Comparison of ENCODE assay signal across 22 cellular contexts in genomic region chr3:119796368-119796767, GRCh38. TPM values are rescaled to one million over a fixed set of nuclear protein-coding genes. Genes with fewer than 3 reads are reported as not detected.
"Had no signal": no experiment of that assay in that cellular context is flagged by ENCODE, and none has a peak within 500 bp of the region (broad histone marks: within the 10 kb centered on the region; RNA-seq: fewer than 3 reads in every experiment).

No MANE protein-coding gene starts in this region.

- H3K4me1 Mint-ChIP-seq: activated CD4-positive, alpha-beta T cell treated with anti-CD3 and anti-CD28 coated beads, Interleukin-2, amount 10 ng/mL, durations not matched to agents 24 days and 14 days; activated naive CD4-positive, alpha-beta T cell treated with anti-CD3 and anti-CD28 coated beads, Interleukin-2, amount 10 ng/mL, durations not matched to agents 7 days and 5 days; activated naive CD8-positive, alpha-beta T cell treated with anti-CD3 and anti-CD28 coated beads for 36 hours; activated T-helper 17 cell treated with anti-CD3 and anti-CD28 coated beads, Interleukin-2, amount 50 U/mL, for 72 hours had no signal

- H3K36me3 Mint-ChIP-seq: activated naive CD4-positive, alpha-beta T cell treated with anti-CD3 and anti-CD28 coated beads, Interleukin-2, amount 10 ng/mL, durations not matched to agents 7 days and 5 days; activated naive CD8-positive, alpha-beta T cell treated with anti-CD3 and anti-CD28 coated beads for 36 hours; WTC11 had no signal

- DNase-seq: activated CD4-positive, alpha-beta T cell treated with anti-CD3 and anti-CD28 coated beads for 1 hour; activated CD4-positive, alpha-beta T cell treated with anti-CD3 and anti-CD28 coated beads, Interleukin-2, amount 10 ng/mL, durations not matched to agents 24 days and 14 days; activated CD4-positive, alpha-beta T cell treated with anti-CD3 and anti-CD28 coated beads, Interleukin-2, amount 50 U/mL, for 48 hours; activated gamma-delta T cell; activated naive CD4-positive, alpha-beta T cell treated with anti-CD3 and anti-CD28 coated beads, Interleukin-2, amount 10 ng/mL, durations not matched to agents 7 days and 5 days; activated naive CD8-positive, alpha-beta T cell treated with anti-CD3 and anti-CD28 coated beads for 36 hours; activated T-cell treated with anti-CD3 and anti-CD28 coated beads, Interleukin-2, amount 50 U/mL, for 48 hours; Karpas-422; MM.1S; NCI-H1105; NCI-H1436; NCI-H1694 treated with DMSO at 0.1 percent for 48 hours; NCI-H2029 treated with DMSO at 0.1 percent for 48 hours; NCI-H345; NCI-H510A; NCI-H526 treated with DMSO at 0.1 percent for 48 hours; SHP77; T-helper 17 cell; T-helper 9 cell had no signal

- H3K9me3 Mint-ChIP-seq: activated CD4-positive, alpha-beta T cell treated with anti-CD3 and anti-CD28 coated beads, Interleukin-2, amount 10 ng/mL, durations not matched to agents 24 days and 14 days; activated naive CD4-positive, alpha-beta T cell treated with anti-CD3 and anti-CD28 coated beads, Interleukin-2, amount 10 ng/mL, durations not matched to agents 7 days and 5 days; activated naive CD8-positive, alpha-beta T cell treated with anti-CD3 and anti-CD28 coated beads for 36 hours; activated T-helper 17 cell treated with anti-CD3 and anti-CD28 coated beads, Interleukin-2, amount 50 U/mL, for 72 hours; WTC11 had no signal

- H3K27ac Mint-ChIP-seq: activated CD4-positive, alpha-beta T cell treated with anti-CD3 and anti-CD28 coated beads, Interleukin-2, amount 10 ng/mL, durations not matched to agents 24 days and 14 days; activated naive CD4-positive, alpha-beta T cell treated with anti-CD3 and anti-CD28 coated beads, Interleukin-2, amount 10 ng/mL, durations not matched to agents 7 days and 5 days; activated naive CD8-positive, alpha-beta T cell treated with anti-CD3 and anti-CD28 coated beads for 36 hours; activated T-helper 17 cell treated with anti-CD3 and anti-CD28 coated beads, Interleukin-2, amount 50 U/mL, for 72 hours; T-helper 17 cell; WTC11 had no signal

- ATAC-seq: activated T-helper 17 cell treated with anti-CD3 and anti-CD28 coated beads, Interleukin-2, amount 50 U/mL, for 72 hours; T-helper 17 cell; WTC11 had no signal

- H3K4me3 Mint-ChIP-seq: activated CD4-positive, alpha-beta T cell treated with anti-CD3 and anti-CD28 coated beads, Interleukin-2, amount 10 ng/mL, durations not matched to agents 24 days and 14 days; activated naive CD4-positive, alpha-beta T cell treated with anti-CD3 and anti-CD28 coated beads, Interleukin-2, amount 10 ng/mL, durations not matched to agents 7 days and 5 days; activated naive CD8-positive, alpha-beta T cell treated with anti-CD3 and anti-CD28 coated beads for 36 hours; activated T-helper 17 cell treated with anti-CD3 and anti-CD28 coated beads, Interleukin-2, amount 50 U/mL, for 72 hours; T-helper 17 cell; WTC11 had no signal

RNA-seq across cellular contexts. Expression of gene NR1I2, which starts 14.5 kb away (rescaled TPM):
- total RNA-seq: SK-MEL-5 had no signal
